Comparison of ENCODE assay signal across 1 cellular context in the genomic region with DNA sequence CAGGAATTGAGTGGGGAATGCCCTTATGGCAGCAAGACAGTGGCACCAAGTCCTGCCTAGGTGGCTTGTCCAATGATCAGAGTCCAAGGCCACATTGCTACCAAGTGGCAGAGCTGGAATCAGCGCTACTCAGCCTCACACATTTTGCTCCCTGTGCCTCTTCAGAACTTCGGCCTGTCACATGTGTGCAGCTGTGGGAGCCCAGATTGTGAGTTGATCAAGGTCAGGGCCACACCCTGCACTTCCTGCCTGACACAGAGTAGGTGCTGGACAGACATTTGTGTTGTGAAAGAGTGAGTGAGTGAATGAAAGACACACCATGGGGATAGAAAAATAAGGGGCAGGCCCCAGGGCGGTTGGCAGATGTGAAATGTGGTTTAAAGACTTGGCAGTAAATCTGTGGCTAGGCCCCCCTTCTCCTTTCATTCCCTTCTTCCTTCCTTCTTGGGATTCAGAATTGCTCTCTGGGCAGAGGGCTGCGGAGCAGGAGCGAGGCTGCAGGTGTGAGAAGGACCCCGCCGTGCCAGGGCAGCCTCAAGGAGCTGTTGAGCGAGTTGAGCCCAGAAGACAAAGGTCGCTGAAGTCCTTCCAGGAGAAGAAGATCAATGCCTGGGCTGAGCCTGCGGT.
TF ChIP-seq lines count a peak whose summit lies in the region.

No MANE protein-coding gene starts in this region.

TF ChIP-seq in A549, 52 proteins besides CTCF, POLR2A, EP300 and RAD21 (continued from another document):
- TF ChIP-seq HMGXB4 (CRISPR knock-in tag; IDR thresholded peaks at IDR 0.05; ENCODE audit: borderline replicate concordance) = no peak
- no peak for TF ChIP-seq ZNF302 (CRISPR knock-in tag; IDR thresholded peaks at IDR 0.05)
- no peak for TF ChIP-seq CEBPB (IDR thresholded peaks at IDR 0.05)
- TF ChIP-seq FOXS1 (CRISPR knock-in tag; IDR thresholded peaks at IDR 0.05) = no peak
- TF ChIP-seq PBX3 (IDR thresholded peaks at IDR 0.05) = no peak
